Comparison of ENCODE assay signal across 8 cellular contexts in the genomic region with DNA sequence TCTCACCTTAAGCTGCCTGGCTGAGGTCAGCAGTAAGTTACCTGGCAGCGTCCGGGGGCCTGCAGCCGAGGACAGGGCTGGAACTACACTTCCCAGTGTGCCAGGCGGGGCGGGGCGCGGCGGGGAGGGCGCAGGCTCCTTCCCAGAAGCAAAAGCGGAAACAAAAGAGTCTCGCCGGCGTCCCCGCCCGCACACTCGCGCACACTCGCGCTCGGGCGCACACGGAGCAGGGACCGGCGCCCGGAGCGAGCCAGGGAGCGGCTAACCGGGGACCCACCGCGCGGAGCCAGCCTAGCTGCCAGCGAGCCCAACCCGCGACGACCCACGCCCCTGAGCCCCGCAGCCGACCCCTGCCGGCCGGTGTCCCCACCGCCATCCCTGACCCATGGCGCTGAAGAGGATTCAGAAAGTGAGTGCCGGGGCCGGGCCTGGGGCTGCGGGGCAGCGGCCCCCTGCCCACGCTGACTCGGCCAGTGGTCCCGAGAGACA. TPM values are rescaled to one million over a fixed set of nuclear protein-coding genes. Genes with fewer than 3 reads are reported as not detected.
DNase-seq lines count a peak whose midpoint lies in the region; ATAC-seq and TF ChIP-seq lines count a peak whose summit lies in the region.

TSS of gene UBE2D1 (plus strand) at position 190 of the 489 bp plus-strand sequence. CDS start at position 386, 196 bp downstream.

- H3K4me1 ChIP-seq in colonic mucosa: no peaks in the 10 kb centered on the region

- H3K4me3 ChIP-seq in colonic mucosa: peak within 1 kb of the TSS; percentile 90

- H3K27me3 ChIP-seq in colonic mucosa (no peaks in the 10 kb centered on the region), layer of hippocampus (ENCODE audit: control insufficient read depth, insufficient read depth, low read length) (no peaks in the 10 kb centered on the region)

- intact Hi-C loops in colonic mucosa (cut with DNase I): loop anchor here (10.0 kb wide), 1 partner anchor 50 kb away; the partner anchor contains the start of gene TFAM

- H3K36me3 ChIP-seq in colonic mucosa: no peaks in the 10 kb centered on the region

- TF ChIP-seq CTCF in colonic mucosa (IDR thresholded peaks at IDR 0.05): no peak

- peak; percentile 88 for DNase-seq in AG08395 (ENCODE audit: low spot score)
- DNase-seq in NCI-H345 (lab: John Stamatoyannopoulos, UW): peak; percentile 77
- DNase-seq in activated CD4-positive, alpha-beta T cell treated with anti-CD3 and anti-CD28 coated beads for 4 hours: peak; percentile 84 to 85
- DNase-seq in colonic mucosa: peak; percentile 94
- DNase-seq in stimulated activated CD4-positive, alpha-beta T cell treated with anti-CD3 and anti-CD28 coated beads, Interleukin-1b, Interleukin-23, amount 100 ng/mL, for 48 hours: peak; percentile 82

- ATAC-seq in GM18870 (IDR thresholded peaks at IDR 0.05; ENCODE audit: unreplicated experiment) (peak; percentile 83), HG03108 (IDR thresholded peaks at IDR 0.05; ENCODE audit: unreplicated experiment) (peak; percentile 97)

- no peaks in the 10 kb centered on the region for H3K9me3 ChIP-seq in colonic mucosa

- H3K27ac ChIP-seq in colonic mucosa: peak within 1 kb of the TSS; percentile 83
- peak within 1 kb of the TSS; percentile 67 for H3K27ac ChIP-seq in layer of hippocampus (ENCODE audit: low read depth, low read length)

- peak within 1 kb of the TSS; percentile 78 to 85 for H3K9ac ChIP-seq in colonic mucosa (ENCODE audit: low read depth in 2 of 2, low read length in 2 of 2)

RNA-seq across cellular contexts. Expression of gene UBE2D1, which starts in this region (rescaled TPM):
- total RNA-seq in colonic mucosa: 10 to 100 TPM; 14.6 to 18.4 TPM

Comparison
In these comparisons a context has a peak if more than half of its experiments do, and no peak if none do; other contexts are left out.
1. Peak in every context shown above with its lines: DNase-seq, ATAC-seq, H3K4me3 ChIP-seq and H3K27ac ChIP-seq.